Comparison of ENCODE assay signal across 13 cellular contexts in genomic region chr22:23825246-23825905, GRCh38. TPM values are rescaled to one million over a fixed set of nuclear protein-coding genes. Genes with fewer than 3 reads are reported as not detected.
DNase-seq lines count a peak whose midpoint lies in the region; ATAC-seq lines count a peak whose summit lies in the region.
"Had no signal": no experiment of that assay in that cellular context is flagged by ENCODE, and none has a peak within 500 bp of the region (broad histone marks: within the 10 kb centered on the region; RNA-seq: fewer than 3 reads in every experiment).

No MANE protein-coding gene starts in this region.

- H3K9me3 Mint-ChIP-seq in activated naive CD8-positive, alpha-beta T cell treated with anti-CD3 and anti-CD28 coated beads, Interleukin-2, amount 10 ng/mL, durations not matched to agents 7 days and 5 days: no peaks in the 10 kb centered on the region

- H3K4me1 ChIP-seq in mesodermal cell (ENCODE audit: control insufficient read depth, insufficient read depth, low read length, poor library complexity, severe bottlenecking): peaks cover 25% of the 10 kb centered on the region

- H3K4me3 ChIP-seq in mesodermal cell (ENCODE audit: extremely low read depth, insufficient read depth, low read length, poor library complexity, severe bottlenecking): no peak overlapping the region

- intact Hi-C loops in Right ventricle myocardium inferior (cut with DNase I) (no loop called here), cardiac septum (cut with DNase I) (no loop called here), posterior vena cava (cut with DNase I) (no loop called here)

- no peaks in the 10 kb centered on the region for H3K9me3 ChIP-seq in mesodermal cell (ENCODE audit: control insufficient read depth, low read length)

- peaks cover 46% of the 10 kb centered on the region for H3K36me3 Mint-ChIP-seq in activated naive CD8-positive, alpha-beta T cell treated with anti-CD3 and anti-CD28 coated beads, Interleukin-2, amount 10 ng/mL, durations not matched to agents 7 days and 5 days

- 97 to 98% methylated on average over 11 of the region's 12 CpGs for WGBS in mesodermal cell (ENCODE audit: insufficient coverage in 2 of 2), 2 experiments

- peak overlapping the region; percentile 81 for H3K27ac ChIP-seq in mesodermal cell (ENCODE audit: low read depth, low read length, severe bottlenecking)
- H3K27ac ChIP-seq: C4-2B had no signal

- no peak for ATAC-seq in Right ventricle myocardium inferior
- no peak for ATAC-seq in activated naive CD8-positive, alpha-beta T cell treated with anti-CD3 and anti-CD28 coated beads, Interleukin-2, amount 10 ng/mL, durations not matched to agents 7 days and 5 days (ENCODE audit: low read depth)
- no peak for ATAC-seq in HG02938 (IDR thresholded peaks at IDR 0.05; ENCODE audit: unreplicated experiment)
- no peak for ATAC-seq in HG02798 (IDR thresholded peaks at IDR 0.05; ENCODE audit: poor library complexity, unreplicated experiment)
- ATAC-seq in GM21576 (IDR thresholded peaks at IDR 0.05; ENCODE audit: unreplicated experiment): no peak
- ATAC-seq: Panc1 had no signal

- POLR2A ChIA-PET in activated naive CD8-positive, alpha-beta T cell treated with anti-CD3 and anti-CD28 coated beads, Interleukin-2, amount 10 ng/mL, durations not matched to agents 7 days and 5 days (lab: Charles Lee): interaction anchor here (0.6 kb wide), 1 partner anchor 39 kb away, joined by 3 read pairs; no protein-coding TSS in a partner anchor

- peaks cover 95% of the 10 kb centered on the region for H3K36me3 ChIP-seq in mesodermal cell (ENCODE audit: control insufficient read depth, insufficient read depth, low read length)

- H3K4me3 Mint-ChIP-seq in activated naive CD8-positive, alpha-beta T cell treated with anti-CD3 and anti-CD28 coated beads, Interleukin-2, amount 10 ng/mL, durations not matched to agents 7 days and 5 days: no peak overlapping the region

- H3K27ac Mint-ChIP-seq in activated naive CD8-positive, alpha-beta T cell treated with anti-CD3 and anti-CD28 coated beads, Interleukin-2, amount 10 ng/mL, durations not matched to agents 7 days and 5 days: peak overlapping the region; percentile 90

- H3K4me1 Mint-ChIP-seq in activated naive CD8-positive, alpha-beta T cell treated with anti-CD3 and anti-CD28 coated beads, Interleukin-2, amount 10 ng/mL, durations not matched to agents 7 days and 5 days: peaks cover 32% of the 10 kb centered on the region

- DNase-seq in Right ventricle myocardium inferior (ENCODE audit: missing footprints): peak; percentile 15
- no peak for DNase-seq in cardiac septum (ENCODE audit: low spot score)
- DNase-seq in activated naive CD8-positive, alpha-beta T cell treated with anti-CD3 and anti-CD28 coated beads, Interleukin-2, amount 10 ng/mL, durations not matched to agents 7 days and 5 days: no peak
- DNase-seq in posterior vena cava (ENCODE audit: low spot score): no peak
- DNase-seq: activated T-cell treated with anti-CD3 and anti-CD28 coated beads, Interleukin-2, amount 50 U/mL, for 1 hour; islet precursor cell had no signal

- H3K27me3 Mint-ChIP-seq in activated naive CD8-positive, alpha-beta T cell treated with anti-CD3 and anti-CD28 coated beads, Interleukin-2, amount 10 ng/mL, durations not matched to agents 7 days and 5 days: no peaks in the 10 kb centered on the region

RNA-seq across cellular contexts. Expression of gene DERL3, which starts 13.4 kb away (rescaled TPM):
- 3.1 TPM for total RNA-seq in Right ventricle myocardium inferior
- 2.2 TPM for total RNA-seq in cardiac septum
- 1 to 10 TPM; 9.6 to 9.9 TPM for total RNA-seq in activated naive CD8-positive, alpha-beta T cell treated with anti-CD3 and anti-CD28 coated beads, Interleukin-2, amount 10 ng/mL, durations not matched to agents 7 days and 5 days
- polyA plus RNA-seq in mesodermal cell (2013, experiment 1 of 2): 7.7 TPM
- 5.6 TPM for polyA plus RNA-seq in mesodermal cell (2013, experiment 2 of 2)
- under 1 TPM; 0.83 to 0.95 TPM for total RNA-seq in posterior vena cava

RNA-seq across cellular contexts. Expression of gene SLC2A11, which starts 32.3 kb away (rescaled TPM):
- 20.3 TPM for total RNA-seq in Right ventricle myocardium inferior
- total RNA-seq in cardiac septum: 19.7 TPM
- 10 to 100 TPM; 10.0 to 12.1 TPM for total RNA-seq in activated naive CD8-positive, alpha-beta T cell treated with anti-CD3 and anti-CD28 coated beads, Interleukin-2, amount 10 ng/mL, durations not matched to agents 7 days and 5 days
- polyA plus RNA-seq in mesodermal cell (2013, experiment 1 of 2): 11.6 TPM
- 12.3 TPM for polyA plus RNA-seq in mesodermal cell (2013, experiment 2 of 2)
- total RNA-seq in posterior vena cava: 1 to 10 TPM; 4.9 to 7.4 TPM

RNA-seq across cellular contexts. Expression of gene SMARCB1, which starts 38.6 kb away (rescaled TPM):
- total RNA-seq in Right ventricle myocardium inferior (52.5 TPM), cardiac septum (50.4 TPM), posterior vena cava (10 to 100 TPM; 42.6 to 45.8 TPM)
- 10 to 100 TPM; 81.2 to 82.8 TPM for total RNA-seq in activated naive CD8-positive, alpha-beta T cell treated with anti-CD3 and anti-CD28 coated beads, Interleukin-2, amount 10 ng/mL, durations not matched to agents 7 days and 5 days
- polyA plus RNA-seq in mesodermal cell (2013, experiment 1 of 2): 178 TPM
- 153 TPM for polyA plus RNA-seq in mesodermal cell (2013, experiment 2 of 2)

RNA-seq across cellular contexts. Expression of gene MMP11, which starts 52.7 kb away (rescaled TPM):
- total RNA-seq in Right ventricle myocardium inferior: 28.0 TPM
- 6.2 TPM for total RNA-seq in cardiac septum
- 1 to 10 TPM; 2.1 to 2.4 TPM for total RNA-seq in activated naive CD8-positive, alpha-beta T cell treated with anti-CD3 and anti-CD28 coated beads, Interleukin-2, amount 10 ng/mL, durations not matched to agents 7 days and 5 days
- polyA plus RNA-seq in mesodermal cell (2013, experiment 1 of 2): 33.2 TPM
- 27.9 TPM for polyA plus RNA-seq in mesodermal cell (2013, experiment 2 of 2)
- total RNA-seq in posterior vena cava: 1 to 10 TPM; 2.8 to 5.8 TPM

RNA-seq across cellular contexts. Expression of gene CHCHD10, which starts 57.6 kb away (rescaled TPM):
- total RNA-seq in Right ventricle myocardium inferior (1,642 TPM), cardiac septum (1,008 TPM), posterior vena cava (10 to 100 TPM; 59.0 to 68.7 TPM)
- total RNA-seq in activated naive CD8-positive, alpha-beta T cell treated with anti-CD3 and anti-CD28 coated beads, Interleukin-2, amount 10 ng/mL, durations not matched to agents 7 days and 5 days: 100 to 1,000 TPM in 1 of 2 experiments, 10 to 100 TPM in 1; 99.8 to 111 TPM
- 159 TPM for polyA plus RNA-seq in mesodermal cell (2013, experiment 1 of 2)
- polyA plus RNA-seq in mesodermal cell (2013, experiment 2 of 2): 129 TPM
- polyA plus RNA-seq: neural cell had no signal
